ENCODE assay signal across 1 cellular context in the genomic region with DNA sequence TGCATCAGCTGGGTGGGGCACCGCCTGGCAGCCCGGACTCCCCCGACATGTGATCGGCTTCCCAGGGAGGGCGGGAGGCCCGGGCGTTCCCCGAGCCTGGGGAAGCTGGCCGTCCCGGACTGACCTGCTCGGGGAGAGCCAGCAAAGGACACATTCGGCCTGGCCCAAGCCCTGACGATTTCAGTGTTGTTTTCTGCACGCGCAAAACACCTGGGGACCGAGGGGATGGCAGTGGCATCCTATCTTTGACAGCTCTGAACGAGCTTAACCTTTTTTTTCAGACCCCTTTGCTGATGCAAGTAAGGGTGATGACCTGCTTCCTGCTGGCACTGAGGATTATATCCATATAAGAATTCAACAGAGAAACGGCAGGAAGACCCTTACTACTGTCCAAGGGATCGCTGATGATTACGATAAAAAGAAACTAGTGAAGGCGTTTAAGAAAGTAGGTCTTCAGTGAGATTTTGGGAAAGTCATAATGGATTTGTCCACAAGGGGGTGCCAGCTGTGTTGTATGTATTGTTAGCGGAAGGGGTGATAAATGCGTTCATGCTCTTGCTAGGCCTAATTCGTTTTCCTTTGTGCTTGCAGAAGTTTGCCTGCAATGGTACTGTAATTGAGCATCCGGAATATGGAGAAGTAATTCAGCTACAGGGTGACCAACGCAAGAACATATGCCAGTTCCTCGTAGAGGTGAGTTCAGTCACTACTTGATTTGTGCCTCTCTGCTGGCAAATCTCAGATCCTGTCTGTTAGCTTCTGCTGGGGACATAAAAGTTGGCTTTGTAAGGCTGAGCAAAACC.
TF ChIP-seq lines count a peak whose summit lies in the region.

No MANE protein-coding gene starts in this region.

TF ChIP-seq in K562, 482 proteins besides CTCF, POLR2A, EP300 and RAD21 (continued from another document):
- TF ChIP-seq ZNF764 (CRISPR knock-in tag; IDR thresholded peaks at IDR 0.05; ENCODE audit: low read depth): no peak
- no peak for TF ChIP-seq RBM15 (IDR thresholded peaks at IDR 0.05; ENCODE audit: insufficient read depth, low read length)
- TF ChIP-seq ZNF165 (CRISPR knock-in tag; IDR thresholded peaks at IDR 0.05; ENCODE audit: borderline replicate concordance): no peak
- no peak for TF ChIP-seq TEAD2 (tag; IDR thresholded peaks at IDR 0.05)
- TF ChIP-seq, protein P1, sequence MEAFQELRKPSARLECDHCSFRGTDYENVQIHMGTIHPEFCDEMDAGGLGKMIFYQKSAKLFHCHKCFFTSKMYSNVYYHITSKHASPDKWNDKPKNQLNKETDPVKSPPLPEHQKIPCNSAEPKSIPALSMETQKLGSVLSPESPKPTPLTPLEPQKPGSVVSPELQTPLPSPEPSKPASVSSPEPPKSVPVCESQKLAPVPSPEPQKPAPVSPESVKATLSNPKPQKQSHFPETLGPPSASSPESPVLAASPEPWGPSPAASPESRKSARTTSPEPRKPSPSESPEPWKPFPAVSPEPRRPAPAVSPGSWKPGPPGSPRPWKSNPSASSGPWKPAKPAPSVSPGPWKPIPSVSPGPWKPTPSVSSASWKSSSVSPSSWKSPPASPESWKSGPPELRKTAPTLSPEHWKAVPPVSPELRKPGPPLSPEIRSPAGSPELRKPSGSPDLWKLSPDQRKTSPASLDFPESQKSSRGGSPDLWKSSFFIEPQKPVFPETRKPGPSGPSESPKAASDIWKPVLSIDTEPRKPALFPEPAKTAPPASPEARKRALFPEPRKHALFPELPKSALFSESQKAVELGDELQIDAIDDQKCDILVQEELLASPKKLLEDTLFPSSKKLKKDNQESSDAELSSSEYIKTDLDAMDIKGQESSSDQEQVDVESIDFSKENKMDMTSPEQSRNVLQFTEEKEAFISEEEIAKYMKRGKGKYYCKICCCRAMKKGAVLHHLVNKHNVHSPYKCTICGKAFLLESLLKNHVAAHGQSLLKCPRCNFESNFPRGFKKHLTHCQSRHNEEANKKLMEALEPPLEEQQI (IDR thresholded peaks at IDR 0.05): 0 out of 2 replicates have a peak, but pooled peaks have one; percentile 8
- TF ChIP-seq, protein P2, sequence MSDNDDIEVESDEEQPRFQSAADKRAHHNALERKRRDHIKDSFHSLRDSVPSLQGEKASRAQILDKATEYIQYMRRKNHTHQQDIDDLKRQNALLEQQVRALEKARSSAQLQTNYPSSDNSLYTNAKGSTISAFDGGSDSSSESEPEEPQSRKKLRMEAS (CRISPR knock-in tag; IDR thresholded peaks at IDR 0.05): no peak; the same call in 1 of the 2 replicates
- TF ChIP-seq, protein P3, sequence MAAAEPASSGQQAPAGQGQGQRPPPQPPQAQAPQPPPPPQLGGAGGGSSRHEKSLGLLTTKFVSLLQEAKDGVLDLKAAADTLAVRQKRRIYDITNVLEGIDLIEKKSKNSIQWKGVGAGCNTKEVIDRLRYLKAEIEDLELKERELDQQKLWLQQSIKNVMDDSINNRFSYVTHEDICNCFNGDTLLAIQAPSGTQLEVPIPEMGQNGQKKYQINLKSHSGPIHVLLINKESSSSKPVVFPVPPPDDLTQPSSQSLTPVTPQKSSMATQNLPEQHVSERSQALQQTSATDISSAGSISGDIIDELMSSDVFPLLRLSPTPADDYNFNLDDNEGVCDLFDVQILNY (CRISPR knock-in tag; IDR thresholded peaks at IDR 0.05): no peak; the same call in 1 of the 2 replicates
- TF ChIP-seq, protein P4, sequence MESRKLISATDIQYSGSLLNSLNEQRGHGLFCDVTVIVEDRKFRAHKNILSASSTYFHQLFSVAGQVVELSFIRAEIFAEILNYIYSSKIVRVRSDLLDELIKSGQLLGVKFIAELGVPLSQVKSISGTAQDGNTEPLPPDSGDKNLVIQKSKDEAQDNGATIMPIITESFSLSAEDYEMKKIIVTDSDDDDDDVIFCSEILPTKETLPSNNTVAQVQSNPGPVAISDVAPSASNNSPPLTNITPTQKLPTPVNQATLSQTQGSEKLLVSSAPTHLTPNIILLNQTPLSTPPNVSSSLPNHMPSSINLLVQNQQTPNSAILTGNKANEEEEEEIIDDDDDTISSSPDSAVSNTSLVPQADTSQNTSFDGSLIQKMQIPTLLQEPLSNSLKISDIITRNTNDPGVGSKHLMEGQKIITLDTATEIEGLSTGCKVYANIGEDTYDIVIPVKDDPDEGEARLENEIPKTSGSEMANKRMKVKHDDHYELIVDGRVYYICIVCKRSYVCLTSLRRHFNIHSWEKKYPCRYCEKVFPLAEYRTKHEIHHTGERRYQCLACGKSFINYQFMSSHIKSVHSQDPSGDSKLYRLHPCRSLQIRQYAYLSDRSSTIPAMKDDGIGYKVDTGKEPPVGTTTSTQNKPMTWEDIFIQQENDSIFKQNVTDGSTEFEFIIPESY (CRISPR knock-in tag; IDR thresholded peaks at IDR 0.05): no peak
- no peak for TF ChIP-seq NR2C1 (IDR thresholded peaks at IDR 0.05)
- no peak for TF ChIP-seq NR2C1 (tag; IDR thresholded peaks at IDR 0.05)
- TF ChIP-seq, protein P5, sequence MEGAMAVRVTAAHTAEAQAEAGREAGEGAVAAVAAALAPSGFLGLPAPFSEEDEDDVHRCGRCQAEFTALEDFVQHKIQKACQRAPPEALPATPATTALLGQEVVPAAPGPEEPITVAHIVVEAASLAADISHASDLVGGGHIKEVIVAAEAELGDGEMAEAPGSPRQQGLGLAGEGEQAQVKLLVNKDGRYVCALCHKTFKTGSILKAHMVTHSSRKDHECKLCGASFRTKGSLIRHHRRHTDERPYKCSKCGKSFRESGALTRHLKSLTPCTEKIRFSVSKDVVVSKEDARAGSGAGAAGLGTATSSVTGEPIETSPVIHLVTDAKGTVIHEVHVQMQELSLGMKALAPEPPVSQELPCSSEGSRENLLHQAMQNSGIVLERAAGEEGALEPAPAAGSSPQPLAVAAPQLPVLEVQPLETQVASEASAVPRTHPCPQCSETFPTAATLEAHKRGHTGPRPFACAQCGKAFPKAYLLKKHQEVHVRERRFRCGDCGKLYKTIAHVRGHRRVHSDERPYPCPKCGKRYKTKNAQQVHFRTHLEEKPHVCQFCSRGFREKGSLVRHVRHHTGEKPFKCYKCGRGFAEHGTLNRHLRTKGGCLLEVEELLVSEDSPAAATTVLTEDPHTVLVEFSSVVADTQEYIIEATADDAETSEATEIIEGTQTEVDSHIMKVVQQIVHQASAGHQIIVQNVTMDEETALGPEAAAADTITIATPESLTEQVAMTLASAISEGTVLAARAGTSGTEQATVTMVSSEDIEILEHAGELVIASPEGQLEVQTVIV (CRISPR knock-in tag; IDR thresholded peaks at IDR 0.05; ENCODE audit: borderline replicate concordance): no peak
- peak; percentile 11 for TF ChIP-seq ASH1L (IDR thresholded peaks at IDR 0.05; ENCODE audit: borderline replicate concordance, low read depth, partially characterized antibody)
- no peak for TF ChIP-seq CHD1 (IDR thresholded peaks at IDR 0.05; ENCODE audit: low read length)
- no peak; the same call in 1 of the 2 replicates for TF ChIP-seq POLR2H (tag; IDR thresholded peaks at IDR 0.05; ENCODE audit: low read depth)
- TF ChIP-seq GABPB1 (CRISPR knock-in tag; IDR thresholded peaks at IDR 0.05): peak; percentile 10; the same call in 1 of the 2 replicates
- 0 out of 4 replicates have a peak, but pooled peaks of 1 of the 2 experiments have one; percentile 53 for TF ChIP-seq ARNT (IDR thresholded peaks at IDR 0.05)
- no peak for TF ChIP-seq RHOXF2B (CRISPR knock-in tag; conservative IDR thresholded peaks at IDR 0.05)
- no peak for TF ChIP-seq SUPT5H (IDR thresholded peaks at IDR 0.05)
- TF ChIP-seq ZNF668 (CRISPR knock-in tag; IDR thresholded peaks at IDR 0.05): no peak
- no peak for TF ChIP-seq SAFB2 (IDR thresholded peaks at IDR 0.05; ENCODE audit: borderline replicate concordance, low read depth, low read length, severe bottlenecking)
- TF ChIP-seq DMBX1 (CRISPR knock-in tag; IDR thresholded peaks at IDR 0.05; ENCODE audit: borderline replicate concordance): no peak
- TF ChIP-seq, protein P6, sequence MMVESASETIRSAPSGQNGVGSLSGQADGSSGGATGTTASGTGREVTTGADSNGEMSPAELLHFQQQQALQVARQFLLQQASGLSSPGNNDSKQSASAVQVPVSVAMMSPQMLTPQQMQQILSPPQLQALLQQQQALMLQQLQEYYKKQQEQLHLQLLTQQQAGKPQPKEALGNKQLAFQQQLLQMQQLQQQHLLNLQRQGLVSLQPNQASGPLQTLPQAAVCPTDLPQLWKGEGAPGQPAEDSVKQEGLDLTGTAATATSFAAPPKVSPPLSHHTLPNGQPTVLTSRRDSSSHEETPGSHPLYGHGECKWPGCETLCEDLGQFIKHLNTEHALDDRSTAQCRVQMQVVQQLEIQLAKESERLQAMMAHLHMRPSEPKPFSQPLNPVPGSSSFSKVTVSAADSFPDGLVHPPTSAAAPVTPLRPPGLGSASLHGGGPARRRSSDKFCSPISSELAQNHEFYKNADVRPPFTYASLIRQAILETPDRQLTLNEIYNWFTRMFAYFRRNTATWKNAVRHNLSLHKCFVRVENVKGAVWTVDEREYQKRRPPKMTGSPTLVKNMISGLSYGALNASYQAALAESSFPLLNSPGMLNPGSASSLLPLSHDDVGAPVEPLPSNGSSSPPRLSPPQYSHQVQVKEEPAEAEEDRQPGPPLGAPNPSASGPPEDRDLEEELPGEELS (CRISPR knock-in tag; IDR thresholded peaks at IDR 0.05; ENCODE audit: borderline replicate concordance): no peak
- TF ChIP-seq SREBF2 (CRISPR knock-in tag; IDR thresholded peaks at IDR 0.05): no peak
TF ChIP-seq in K562: peak in this region for 80.
